ENCODE assay signal across 9 cellular contexts in the genomic region with DNA sequence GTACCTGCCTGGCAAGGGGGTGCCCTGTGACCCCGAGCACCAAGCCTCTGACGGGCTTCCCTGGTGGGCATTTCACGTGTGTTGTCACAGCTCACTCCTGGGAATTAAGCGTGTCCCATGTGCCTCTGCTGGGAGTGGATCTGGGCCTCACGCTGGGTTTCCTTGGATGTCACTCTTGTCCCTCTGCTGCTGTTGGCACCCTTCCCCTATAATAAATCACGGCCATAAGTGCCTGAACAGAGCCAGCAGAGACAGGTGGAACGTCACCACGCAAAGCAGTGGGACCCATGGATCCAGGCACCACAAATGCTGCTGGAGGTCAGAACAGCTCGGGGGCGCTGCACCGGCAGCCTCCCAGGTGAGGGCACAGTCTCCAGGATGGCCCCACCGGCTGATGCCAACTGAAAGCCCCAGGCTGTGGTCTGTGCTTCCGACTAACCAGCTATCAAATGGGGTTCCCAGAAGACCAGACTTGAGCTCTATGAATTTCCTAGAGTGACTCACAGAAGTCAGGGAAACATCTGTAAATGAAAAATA.
"Had no signal": no experiment of that assay in that cellular context is flagged by ENCODE, and none has a peak within 500 bp of the region (broad histone marks: within the 10 kb centered on the region; RNA-seq: fewer than 3 reads in every experiment).

No MANE protein-coding gene starts in this region.

- H3K9me3 Mint-ChIP-seq: HFFc6 had no signal

- H3K4me3 ChIP-seq: GM23248, HAP-1 had no signal

- H3K4me1 ChIP-seq: HAP-1 had no signal

- H3K9ac ChIP-seq: GM23248 had no signal

- DNase-seq: GM23248, GOT3, H7, HFFc6, IMR-90, KBM-7 had no signal

- ATAC-seq: HCT116 had no signal

- H3K4me3 Mint-ChIP-seq: HFFc6 had no signal

- H3K27ac ChIP-seq: GM23248, HL-60 had no signal

- H3K9me3 ChIP-seq: HAP-1 had no signal

- H3K27ac Mint-ChIP-seq: HFFc6 had no signal
